1 cellular context compared by ENCODE assay signal in the genomic region with DNA sequence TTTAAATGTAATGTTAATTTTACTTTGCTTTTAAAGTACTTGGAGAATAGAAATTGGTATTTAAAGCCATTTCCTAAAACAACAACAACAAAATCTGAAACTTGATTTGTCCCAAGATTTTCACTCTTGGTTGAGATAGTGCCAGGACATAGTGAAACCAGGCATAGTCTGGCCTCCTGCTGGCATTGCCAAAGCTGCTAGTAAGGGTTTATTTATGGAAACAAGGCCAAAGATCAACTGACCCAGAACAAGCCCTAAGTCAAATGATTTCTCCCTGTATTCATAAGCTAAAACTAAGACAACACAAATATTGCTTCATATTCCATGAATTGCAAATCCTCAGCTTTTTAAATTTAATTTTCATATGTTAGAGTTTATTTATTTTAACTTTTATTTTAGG.
TF ChIP-seq lines count a peak whose summit lies in the region.

No MANE protein-coding gene starts in this region.

TF ChIP-seq in A549, 52 proteins besides CTCF, POLR2A, EP300 and RAD21 (continued from another document):
- TF ChIP-seq, protein P1, sequence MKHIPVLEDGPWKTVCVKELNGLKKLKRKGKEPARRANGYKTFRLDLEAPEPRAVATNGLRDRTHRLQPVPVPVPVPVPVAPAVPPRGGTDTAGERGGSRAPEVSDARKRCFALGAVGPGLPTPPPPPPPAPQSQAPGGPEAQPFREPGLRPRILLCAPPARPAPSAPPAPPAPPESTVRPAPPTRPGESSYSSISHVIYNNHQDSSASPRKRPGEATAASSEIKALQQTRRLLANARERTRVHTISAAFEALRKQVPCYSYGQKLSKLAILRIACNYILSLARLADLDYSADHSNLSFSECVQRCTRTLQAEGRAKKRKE (CRISPR knock-in tag; IDR thresholded peaks at IDR 0.05; ENCODE audit: low read depth), result no peak
- TF ChIP-seq FOSB (CRISPR knock-in tag; IDR thresholded peaks at IDR 0.05) (no peak), CHD4 (IDR thresholded peaks at IDR 0.05; ENCODE audit: borderline replicate concordance) (no peak), PHF8 (IDR thresholded peaks at IDR 0.05; ENCODE audit: borderline replicate concordance, low read depth) (no peak), NR3C1 (IDR thresholded peaks at IDR 0.05) (no peak)
- TF ChIP-seq, protein P2, sequence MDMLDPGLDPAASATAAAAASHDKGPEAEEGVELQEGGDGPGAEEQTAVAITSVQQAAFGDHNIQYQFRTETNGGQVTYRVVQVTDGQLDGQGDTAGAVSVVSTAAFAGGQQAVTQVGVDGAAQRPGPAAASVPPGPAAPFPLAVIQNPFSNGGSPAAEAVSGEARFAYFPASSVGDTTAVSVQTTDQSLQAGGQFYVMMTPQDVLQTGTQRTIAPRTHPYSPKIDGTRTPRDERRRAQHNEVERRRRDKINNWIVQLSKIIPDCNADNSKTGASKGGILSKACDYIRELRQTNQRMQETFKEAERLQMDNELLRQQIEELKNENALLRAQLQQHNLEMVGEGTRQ (IDR thresholded peaks at IDR 0.05), result no peak
